ENCODE assay signal across 36 cellular contexts in the genomic region with DNA sequence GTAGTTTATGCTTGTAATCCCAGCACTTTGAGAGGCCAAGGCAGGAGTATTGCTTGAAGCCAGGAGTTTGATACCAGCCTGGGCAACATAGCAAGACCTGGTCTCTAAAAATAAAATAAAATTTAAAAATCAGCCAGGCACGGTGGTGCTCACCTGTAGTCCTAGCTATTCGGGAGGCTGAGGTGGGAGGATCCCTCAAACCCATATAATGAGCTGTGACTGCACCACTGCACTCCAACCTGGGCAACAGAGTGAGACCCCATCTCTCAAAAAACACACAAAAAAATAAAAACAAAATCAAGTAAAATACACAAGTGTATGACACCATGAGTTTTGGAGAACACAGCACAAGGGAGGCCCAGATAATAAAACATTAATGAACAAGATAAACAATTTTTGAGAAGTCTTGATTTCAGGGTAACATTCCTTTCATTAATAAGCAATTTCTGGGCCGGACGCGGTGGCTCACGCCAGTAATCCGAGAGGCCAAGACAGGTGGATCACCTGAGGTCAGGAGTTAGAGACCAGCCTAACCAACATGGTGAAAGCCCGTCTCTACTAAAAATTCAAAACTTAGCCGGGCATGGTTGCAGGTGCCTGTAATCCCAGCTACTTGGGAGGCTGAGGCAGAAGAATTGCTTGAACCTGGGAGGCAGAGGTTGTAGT.
"Had no signal": no experiment of that assay in that cellular context is flagged by ENCODE, and none has a peak within 500 bp of the region (broad histone marks: within the 10 kb centered on the region; RNA-seq: fewer than 3 reads in every experiment).

No MANE protein-coding gene starts in this region.

- DNase-seq: activated B cell treated with CpG ODN at 0.5 μM for 24 hours; activated CD4-positive, alpha-beta memory T cell treated with anti-CD3 and anti-CD28 coated beads for 36 hours; activated CD4-positive, alpha-beta T cell treated with anti-CD3 and anti-CD28 coated beads for 4 hours; activated CD4-positive, alpha-beta T cell treated with anti-CD3 and anti-CD28 coated beads, Interleukin-2, amount 10 ng/mL, durations not matched to agents 24 days and 14 days; activated CD4-positive, alpha-beta T cell treated with anti-CD3 and anti-CD28 coated beads, Interleukin-2, amount 50 U/mL, for 1 hour; activated CD4-positive, alpha-beta T cell treated with anti-CD3 and anti-CD28 coated beads, Interleukin-2, amount 50 U/mL, for 4 hours; activated CD4-positive, CD25-positive, alpha-beta regulatory T cell treated with anti-CD3 and anti-CD28 coated beads, Interleukin-2, amount 50 U/mL, for 72 hours; activated CD8-positive, alpha-beta memory T cell treated with anti-CD3 and anti-CD28 coated beads, Interleukin-2, amount 50 U/mL, for 4 hours; activated CD8-positive, alpha-beta T cell treated with anti-CD3 and anti-CD28 coated beads for 36 hours; activated effector memory CD4-positive, alpha-beta T cell treated with anti-CD3 and anti-CD28 coated beads, Interleukin-2, amount 50 U/mL, for 16 hours; activated gamma-delta T cell treated with Interleukin-2 at 50 U/mL for 16 hours; activated naive CD4-positive, alpha-beta T cell; activated naive CD4-positive, alpha-beta T cell treated with anti-CD3 and anti-CD28 coated beads for 36 hours; activated naive CD4-positive, alpha-beta T cell treated with anti-CD3 and anti-CD28 coated beads, Interleukin-2, amount 50 U/mL, for 16 hours; activated naive CD8-positive, alpha-beta T cell treated with anti-CD3 and anti-CD28 coated beads for 36 hours; activated T-cell treated with anti-CD3 and anti-CD28 coated beads for 4 hours; activated T-cell treated with anti-CD3 and anti-CD28 coated beads, Interleukin-2, amount 50 U/mL, for 1 hour; activated T-cell treated with anti-CD3 and anti-CD28 coated beads, Interleukin-2, amount 50 U/mL, for 4 hours; activated T-cell treated with anti-CD3 and anti-CD28 coated beads, Interleukin-2, amount 50 U/mL, for 72 hours; adrenal gland; amniotic stem cell; aorta; body of pancreas; caudate nucleus; cerebellar nuclear complex; T-helper 1 cell; T-helper 2 cell; T-helper 9 cell had no signal

- H3K27ac Mint-ChIP-seq: activated B cell treated with CpG ODN at 0.5 μM for 24 hours; activated CD4-positive, alpha-beta memory T cell treated with anti-CD3 and anti-CD28 coated beads for 36 hours; activated CD4-positive, alpha-beta T cell treated with anti-CD3 and anti-CD28 coated beads, Interleukin-2, amount 10 ng/mL, durations not matched to agents 24 days and 14 days; activated CD8-positive, alpha-beta T cell treated with anti-CD3 and anti-CD28 coated beads for 36 hours; activated naive CD4-positive, alpha-beta T cell treated with anti-CD3 and anti-CD28 coated beads for 36 hours; activated naive CD8-positive, alpha-beta T cell treated with anti-CD3 and anti-CD28 coated beads for 36 hours; activated T-cell treated with anti-CD3 and anti-CD28 coated beads, Interleukin-2, amount 50 U/mL, for 72 hours; activated T-helper 1 cell treated with anti-CD3 and anti-CD28 coated beads, Interleukin-12 subunit alpha, Interleukin-12 subunit beta, Interleukin-2, Interleukin-4 antibody, amounts not matched to agents 30 ng/mL and 10 ng/mL and 1 ng/mL, durations not matched to agents 14 hours and 24 hours and 36 hours; T-helper 1 cell treated with Interleukin-12 subunit alpha and Interleukin-12 subunit beta and Interleukin-4 antibody, amounts not matched to agents 30 μg/mL and 1 μg/mL, for 36 hours; T-helper 2 cell treated with Interferon-gamma antibody and Interleukin-4, amounts not matched to agents 5 μg/mL and 100 μg/mL, for 36 hours had no signal

- H3K4me3 ChIP-seq: adrenal gland, body of pancreas, cardiac muscle cell had no signal

- H3K27me3 ChIP-seq: adrenal gland, body of pancreas, cardiac muscle cell had no signal

- H3K27ac ChIP-seq: adrenal gland, body of pancreas, VCaP had no signal

- H3K36me3 Mint-ChIP-seq: activated naive CD4-positive, alpha-beta T cell treated with anti-CD3 and anti-CD28 coated beads, Interleukin-2, amount 50 U/mL, for 72 hours; activated naive CD8-positive, alpha-beta T cell treated with anti-CD3 and anti-CD28 coated beads for 36 hours had no signal

- H3K36me3 ChIP-seq: cardiac muscle cell had no signal

- H3K4me3 Mint-ChIP-seq: activated B cell treated with CpG ODN at 0.5 μM for 24 hours; activated CD4-positive, alpha-beta memory T cell treated with anti-CD3 and anti-CD28 coated beads for 36 hours; activated CD4-positive, alpha-beta T cell treated with anti-CD3 and anti-CD28 coated beads, Interleukin-2, amount 10 ng/mL, durations not matched to agents 24 days and 14 days; activated CD8-positive, alpha-beta T cell treated with anti-CD3 and anti-CD28 coated beads for 36 hours; activated naive CD4-positive, alpha-beta T cell treated with anti-CD3 and anti-CD28 coated beads for 36 hours; activated naive CD8-positive, alpha-beta T cell treated with anti-CD3 and anti-CD28 coated beads for 36 hours; activated T-cell treated with anti-CD3 and anti-CD28 coated beads, Interleukin-2, amount 50 U/mL, for 4 hours; activated T-cell treated with anti-CD3 and anti-CD28 coated beads, Interleukin-2, amount 50 U/mL, for 72 hours; activated T-helper 1 cell treated with anti-CD3 and anti-CD28 coated beads, Interleukin-12 subunit alpha, Interleukin-12 subunit beta, Interleukin-2, Interleukin-4 antibody, amounts not matched to agents 30 ng/mL and 10 ng/mL and 1 ng/mL, durations not matched to agents 14 hours and 24 hours and 36 hours; activated T-helper 17 cell treated with anti-CD3 and anti-CD28 coated beads, Interleukin-2, amount 50 U/mL, for 72 hours; central memory CD8-positive, alpha-beta T cell; T-helper 1 cell treated with Interleukin-12 subunit alpha and Interleukin-12 subunit beta and Interleukin-4 antibody, amounts not matched to agents 30 μg/mL and 1 μg/mL, for 36 hours; T-helper 2 cell treated with Interferon-gamma antibody and Interleukin-4, amounts not matched to agents 5 μg/mL and 100 μg/mL, for 36 hours had no signal

- H3K4me1 Mint-ChIP-seq: activated B cell treated with CpG ODN at 0.5 μM for 24 hours; activated T-helper 17 cell treated with anti-CD3 and anti-CD28 coated beads, Interleukin-2, amount 50 U/mL, for 72 hours had no signal

- H3K4me1 ChIP-seq: adrenal gland had no signal

- H3K9me3 Mint-ChIP-seq: activated B cell treated with CpG ODN at 0.5 μM for 24 hours; activated CD4-positive, alpha-beta memory T cell treated with anti-CD3 and anti-CD28 coated beads for 36 hours; activated CD4-positive, alpha-beta T cell treated with anti-CD3 and anti-CD28 coated beads, Interleukin-2, amount 10 ng/mL, durations not matched to agents 24 days and 14 days; activated CD8-positive, alpha-beta T cell treated with anti-CD3 and anti-CD28 coated beads for 36 hours; activated naive CD4-positive, alpha-beta T cell treated with anti-CD3 and anti-CD28 coated beads for 36 hours; activated naive CD4-positive, alpha-beta T cell treated with anti-CD3 and anti-CD28 coated beads, Interleukin-2, amount 50 U/mL, for 72 hours; activated naive CD8-positive, alpha-beta T cell treated with anti-CD3 and anti-CD28 coated beads for 36 hours; activated T-cell treated with anti-CD3 and anti-CD28 coated beads, Interleukin-2, amount 50 U/mL, for 4 hours; activated T-cell treated with anti-CD3 and anti-CD28 coated beads, Interleukin-2, amount 50 U/mL, for 72 hours; activated T-helper 1 cell treated with anti-CD3 and anti-CD28 coated beads, Interleukin-12 subunit alpha, Interleukin-12 subunit beta, Interleukin-2, Interleukin-4 antibody, amounts not matched to agents 30 ng/mL and 10 ng/mL and 1 ng/mL, durations not matched to agents 14 hours and 24 hours and 36 hours; activated T-helper 17 cell treated with anti-CD3 and anti-CD28 coated beads, Interleukin-2, amount 50 U/mL, for 72 hours; central memory CD8-positive, alpha-beta T cell; T-helper 1 cell treated with Interleukin-12 subunit alpha and Interleukin-12 subunit beta and Interleukin-4 antibody, amounts not matched to agents 30 μg/mL and 1 μg/mL, for 36 hours; T-helper 2 cell treated with Interferon-gamma antibody and Interleukin-4, amounts not matched to agents 5 μg/mL and 100 μg/mL, for 36 hours had no signal

- H3K9me3 ChIP-seq: adrenal gland, body of pancreas had no signal

- ATAC-seq: activated CD8-positive, alpha-beta T cell treated with anti-CD3 and anti-CD28 coated beads for 36 hours; activated naive CD4-positive, alpha-beta T cell treated with anti-CD3 and anti-CD28 coated beads, Interleukin-2, amount 50 U/mL, for 72 hours; activated T-cell treated with anti-CD3 and anti-CD28 coated beads, Interleukin-2, amount 50 U/mL, for 4 hours; activated T-cell treated with anti-CD3 and anti-CD28 coated beads, Interleukin-2, amount 50 U/mL, for 72 hours; activated T-helper 17 cell treated with anti-CD3 and anti-CD28 coated beads, Interleukin-2, amount 50 U/mL, for 72 hours; body of pancreas had no signal
